20 cellular contexts compared by ENCODE assay signal in genomic region chr12:22527999-22528398, GRCh38. TPM values are rescaled to one million over a fixed set of nuclear protein-coding genes. Genes with fewer than 3 reads are reported as not detected.
DNase-seq lines count a peak whose midpoint lies in the region; ATAC-seq, FAIRE-seq and TF ChIP-seq lines count a peak whose summit lies in the region.
"Had no signal": no experiment of that assay in that cellular context is flagged by ENCODE, and none has a peak within 500 bp of the region (broad histone marks: within the 10 kb centered on the region; RNA-seq: fewer than 3 reads in every experiment).

No MANE protein-coding gene starts in this region.

- no peaks in the 10 kb centered on the region for H3K79me2 ChIP-seq in astrocyte (ENCODE audit: insufficient read depth, low read length)

- ATAC-seq in HG03565 (IDR thresholded peaks at IDR 0.05; ENCODE audit: unreplicated experiment) = no peak
- ATAC-seq: sciatic nerve; stimulated activated naive B cell treated with anti-CD40 and anti-IgM and Interleukin-4, amounts not matched to agents 10 μg/mL and 1 μg/mL and 100 μg/mL, for 72 hours; upper lobe of right lung had no signal

- H3K4me3 ChIP-seq in astrocyte (ENCODE audit: insufficient read depth, low read depth, low read length) = no peak overlapping the region
- H3K4me3 ChIP-seq: coronary artery, neural progenitor cell, upper lobe of right lung had no signal

- peak overlapping the region; percentile 84 for H3K27ac ChIP-seq in astrocyte (ENCODE audit: low read depth, low read length)
- H3K27ac ChIP-seq: coronary artery, neural progenitor cell, upper lobe of right lung had no signal

- TF ChIP-seq CTCF in astrocyte (IDR thresholded peaks at IDR 0.05; ENCODE audit: insufficient read depth, low read depth, low read length) = no peak

- peak overlapping the region; percentile 88 for H3K27ac Mint-ChIP-seq in astrocyte (ENCODE audit: unreplicated experiment)
- H3K27ac Mint-ChIP-seq: neural progenitor cell; stimulated activated naive B cell treated with anti-CD40 and anti-IgM and Interleukin-4, amounts not matched to agents 10 μg/mL and 1 μg/mL and 100 μg/mL, for 72 hours; T-helper 1 cell treated with Interleukin-12 subunit alpha and Interleukin-12 subunit beta and Interleukin-4 antibody, amounts not matched to agents 30 μg/mL and 1 μg/mL, for 36 hours had no signal

- H3K4me2 ChIP-seq in astrocyte (ENCODE audit: low read length) = peak overlapping the region; percentile 74
- H3K4me2 ChIP-seq: neural progenitor cell had no signal

- peaks cover 3% of the 10 kb centered on the region for H3K9me3 Mint-ChIP-seq in astrocyte (ENCODE audit: unreplicated experiment)
- H3K9me3 Mint-ChIP-seq: stimulated activated naive B cell treated with anti-CD40 and anti-IgM and Interleukin-4, amounts not matched to agents 10 μg/mL and 1 μg/mL and 100 μg/mL, for 72 hours; T-helper 1 cell treated with Interleukin-12 subunit alpha and Interleukin-12 subunit beta and Interleukin-4 antibody, amounts not matched to agents 30 μg/mL and 1 μg/mL, for 36 hours had no signal

- no peaks in the 10 kb centered on the region for H3K27me3 ChIP-seq in astrocyte (ENCODE audit: insufficient read depth, low read length)
- H3K27me3 ChIP-seq: neural progenitor cell, upper lobe of right lung had no signal

- H3K36me3 ChIP-seq in astrocyte (ENCODE audit: insufficient read depth, low read length) = peaks cover 9% of the 10 kb centered on the region

- DNase-seq in HS-27A (ENCODE audit: low read depth) (peak; percentile 76), astrocyte (ENCODE audit: low read depth) (peak; percentile 66), frontal cortex (ENCODE audit: low spot score in 2 of 2) (no peak), NCI-H2171 treated with DMSO at 0.1 percent for 48 hours (lab: John Stamatoyannopoulos, UW) (no peak), AML-193 (lab: John Stamatoyannopoulos, UW) (no peak), superior temporal gyrus (ENCODE audit: extremely low spot score) (no peak)
- DNase-seq: activated CD4-positive, alpha-beta T cell treated with anti-CD3 and anti-CD28 coated beads for 4 hours; activated T-cell treated with anti-CD3 and anti-CD28 coated beads, Interleukin-2, amount 50 U/mL, for 48 hours; amygdala; DMS53; NCI-H1694 treated with DMSO at 0.1 percent for 48 hours; NCI-H524 treated with DMSO at 0.1 percent for 48 hours; stimulated activated naive B cell treated with anti-CD40 and anti-IgM and Interleukin-4, amounts not matched to agents 10 μg/mL and 1 μg/mL and 100 μg/mL, for 72 hours; upper lobe of right lung had no signal

- H3K27me3 Mint-ChIP-seq in astrocyte (ENCODE audit: low read depth, unreplicated experiment) = no peaks in the 10 kb centered on the region
- H3K27me3 Mint-ChIP-seq: stimulated activated naive B cell treated with anti-CD40 and anti-IgM and Interleukin-4, amounts not matched to agents 10 μg/mL and 1 μg/mL and 100 μg/mL, for 72 hours had no signal

- peaks cover 12% of the 10 kb centered on the region for H3K4me1 Mint-ChIP-seq in astrocyte (ENCODE audit: low read depth, unreplicated experiment)
- H3K4me1 Mint-ChIP-seq: neural progenitor cell had no signal

- peaks cover 8% of the 10 kb centered on the region for H3K4me1 ChIP-seq in astrocyte (ENCODE audit: insufficient read depth, low read length)
- H3K4me1 ChIP-seq: neural progenitor cell, upper lobe of right lung had no signal

- no peaks in the 10 kb centered on the region for H3K9me3 ChIP-seq in astrocyte (ENCODE audit: insufficient read depth, low read depth, low read length)
- H3K9me3 ChIP-seq: upper lobe of right lung had no signal

- FAIRE-seq in A204.1 (lab: Jason Lieb, UNC) = peak; percentile 32
- FAIRE-seq in astrocyte (lab: Jason Lieb, UNC) = peak; percentile 55
- peak; percentile 61 for FAIRE-seq in frontal cortex (lab: Jason Lieb, UNC)

- H4K20me1 ChIP-seq in astrocyte (ENCODE audit: insufficient read depth, low read length) = no peaks in the 10 kb centered on the region

- H2AFZ ChIP-seq in astrocyte (ENCODE audit: low read depth, low read length) = peak overlapping the region; percentile 14
- H2AFZ ChIP-seq: neural progenitor cell had no signal

- no peak overlapping the region for H3K9ac ChIP-seq in astrocyte (ENCODE audit: low read length)
- H3K9ac ChIP-seq: neural progenitor cell had no signal

- peaks cover 15% of the 10 kb centered on the region for H3K36me3 Mint-ChIP-seq in astrocyte (ENCODE audit: low read depth, unreplicated experiment)

- H3K4me3 Mint-ChIP-seq in astrocyte (ENCODE audit: unreplicated experiment) = no peak overlapping the region
- H3K4me3 Mint-ChIP-seq: neural progenitor cell; stimulated activated naive B cell treated with anti-CD40 and anti-IgM and Interleukin-4, amounts not matched to agents 10 μg/mL and 1 μg/mL and 100 μg/mL, for 72 hours; T-helper 1 cell treated with Interleukin-12 subunit alpha and Interleukin-12 subunit beta and Interleukin-4 antibody, amounts not matched to agents 30 μg/mL and 1 μg/mL, for 36 hours had no signal

RNA-seq across cellular contexts. Expression of gene C2CD5, which starts 16.3 kb away (rescaled TPM):
- total RNA-seq in astrocyte = 14.7 and 15.3 TPM in 2 replicates
- total RNA-seq in frontal cortex = 131 TPM

Comparison
In these comparisons a context has a peak if more than half of its experiments do, and no peak if none do; other contexts are left out.
1. DNase-seq: peak in HS-27A (single experiment) and astrocyte (single experiment); none in frontal cortex (0 of 2), NCI-H2171 treated with DMSO at 0.1 percent for 48 hours (single experiment), AML-193 (0 of 2) and superior temporal gyrus (single experiment).